ENCODE assay signal across 1 cellular context in genomic region chr20:41394081-41394480, GRCh38.
TF ChIP-seq lines count a peak whose summit lies in the region.

No MANE protein-coding gene starts in this region.

TF ChIP-seq in HepG2, 621 proteins besides CTCF, POLR2A, EP300 and RAD21:
- TF ChIP-seq ZNF274 (CRISPR knock-in tag; IDR thresholded peaks at IDR 0.05) (no peak), ZNF563 (CRISPR knock-in tag; IDR thresholded peaks at IDR 0.05) (0 out of 2 replicates have a peak, but pooled peaks have one; percentile 11)
